9 cellular contexts compared by ENCODE assay signal in the genomic region with DNA sequence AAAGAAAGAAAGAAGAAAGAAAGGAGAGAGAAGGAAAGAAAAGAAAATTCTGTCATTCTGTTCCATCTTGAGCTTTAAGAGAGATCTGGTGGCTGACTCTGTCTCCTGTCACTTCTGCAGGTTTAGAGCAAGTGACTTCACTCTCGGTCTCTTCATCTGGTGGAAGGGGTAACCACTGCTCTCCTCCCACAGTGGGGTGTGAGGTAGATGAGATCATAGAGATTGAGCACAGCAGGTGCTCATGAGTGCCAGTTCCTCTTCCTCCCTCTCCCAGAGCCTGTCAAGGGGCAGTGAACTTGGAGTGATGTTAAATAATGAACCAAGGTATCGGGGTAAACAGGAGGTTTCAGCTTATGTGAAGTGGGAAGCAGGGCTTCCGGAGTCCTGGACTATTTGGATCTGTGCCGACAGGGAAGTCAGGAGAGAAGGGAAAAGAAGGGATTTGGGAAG. TPM values are rescaled to one million over a fixed set of nuclear protein-coding genes. Genes with fewer than 3 reads are reported as not detected.
A peak's percentile ranks its signal among the peaks of the same experiment; 100 is the strongest.
DNase-seq lines count a peak whose midpoint lies in the region; ATAC-seq, FAIRE-seq and TF ChIP-seq lines count a peak whose summit lies in the region.
"Had no signal": no experiment of that assay in that cellular context is flagged by ENCODE, and none has a peak within 500 bp of the region (broad histone marks: within the 10 kb centered on the region; RNA-seq: fewer than 3 reads in every experiment).

No MANE protein-coding gene starts in this region.

- ATAC-seq in A549 (no peak), GM19372 (IDR thresholded peaks at IDR 0.05; ENCODE audit: low read depth, unreplicated experiment) (peak; percentile 84), HG03520 (IDR thresholded peaks at IDR 0.05; ENCODE audit: unreplicated experiment) (peak; percentile 85)

- TF ChIP-seq RAD21 in A549 (conservative IDR thresholded peaks at IDR 0.05 in 1 of 2, IDR thresholded peaks at IDR 0.05 in 1 of 2): no peak

- no peak for TF ChIP-seq CTCF in A549 (IDR thresholded peaks at IDR 0.05)

- H3K4me1 ChIP-seq in A549: peaks cover 18% of the 10 kb centered on the region

- FAIRE-seq in A549 (lab: Jason Lieb, UNC) (no peak), urothelium cell line (lab: Jason Lieb, UNC) (no peak)

- H3K27ac ChIP-seq in A549: peak overlapping the region in 1 of 2 experiments; percentile 32; a peak in 2 of 6 replicates

- H3K9me3 ChIP-seq in A549: no peaks in the 10 kb centered on the region

- DNase-seq in A549 (ENCODE audit: low read depth in 1 of 2, low spot score in 1 of 2) (no peak), SIG-M5 (lab: John Stamatoyannopoulos, UW) (peak; percentile 36), inferior parietal cortex (ENCODE audit: extremely low spot score) (no peak), urothelium cell line (ENCODE audit: low spot score) (no peak)
- DNase-seq in activated naive CD8-positive, alpha-beta T cell treated with anti-CD3 and anti-CD28 coated beads, Interleukin-2, amount 50 U/mL, for 16 hours (ENCODE audit: low read depth, low spot score): peak; percentile 18
- DNase-seq in stimulated activated CD8-positive, alpha-beta memory T cell treated with anti-CD3 and anti-CD28 coated beads, Interleukin-12 subunit alpha, Interleukin-12 subunit beta, amount 100 ng/mL, for 4 hours (ENCODE audit: low read depth): peak; percentile 28

- H3K4me2 ChIP-seq in A549: 0 out of 3 replicates have a peak overlapping the region, but pooled peaks have one; percentile 17

- 43% methylated on average over 4 of the region's 4 CpGs for WGBS in A549 (ENCODE audit: missing lambda C conversion rate)

- POLR2A ChIA-PET in A549 (lab: Yijun Ruan, JAX): no interaction called here

- TF ChIP-seq POLR2A in A549 (IDR thresholded peaks at IDR 0.05; ENCODE audit: low read length): no peak

- no peak for TF ChIP-seq EP300 in A549 (IDR thresholded peaks at IDR 0.05)

- no peak overlapping the region for H3K4me3 ChIP-seq in A549

- CTCF ChIA-PET in A549 (lab: Yijun Ruan, JAX): interaction anchor here (0.8 to 15.7 kb wide), 9 partner anchors 10 to 117 kb away, joined by 3 to 185 read pairs (median 6); no protein-coding TSS in a partner anchor

TF ChIP-seq in A549, 52 proteins besides CTCF, POLR2A, EP300 and RAD21:
- no peak for TF ChIP-seq JUN (IDR thresholded peaks at IDR 0.05)
- TF ChIP-seq MAZ (IDR thresholded peaks at IDR 0.05; ENCODE audit: borderline replicate concordance, low read depth, low read length): no peak
- no peak for TF ChIP-seq MYC (IDR thresholded peaks at IDR 0.05; ENCODE audit: borderline replicate concordance, low read length)
- TF ChIP-seq, protein P1, sequence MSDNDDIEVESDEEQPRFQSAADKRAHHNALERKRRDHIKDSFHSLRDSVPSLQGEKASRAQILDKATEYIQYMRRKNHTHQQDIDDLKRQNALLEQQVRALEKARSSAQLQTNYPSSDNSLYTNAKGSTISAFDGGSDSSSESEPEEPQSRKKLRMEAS (IDR thresholded peaks at IDR 0.05): no peak

RNA-seq across cellular contexts. Expression of a gene that starts 47.7 kb away (rescaled TPM):
- polyA plus RNA-seq in A549 (2011; rRNA removed): 0.98 and 1.4 TPM in 2 replicates
- polyA plus RNA-seq in A549 (2012; cell fraction: cytosol; rRNA removed): 0.58 and 0.63 TPM in 2 replicates
- polyA plus RNA-seq in A549 (2012; cell fraction: nucleus; rRNA removed): 1.3 and 1.5 TPM in 2 replicates
- 1.2 to 2.4 TPM (median 1.7 TPM) in 3 replicates for polyA plus RNA-seq in A549 (2017; fragmentation: RNase III; extraction: RNeasy Plus Mini Kit Qiagen cat#74134 plus additional on column Dnase treatment)
- polyA minus RNA-seq in A549 (2011; rRNA and poly(A)+ RNA removed): 0.83 and 1.4 TPM in 2 replicates
- polyA plus RNA-seq: BJ had no signal

Comparison
In these comparisons a context has a peak if more than half of its experiments do, and no peak if none do; other contexts are left out.
1. ATAC-seq: peak in GM19372 (single experiment) and HG03520 (single experiment); none in A549 (0 of 2).
2. DNase-seq: peak in SIG-M5 (single experiment), activated naive CD8-positive, alpha-beta T cell treated with anti-CD3 and anti-CD28 coated beads, Interleukin-2, amount 50 U/mL, for 16 hours (single experiment) and stimulated activated CD8-positive, alpha-beta memory T cell treated with anti-CD3 and anti-CD28 coated beads, Interleukin-12 subunit alpha, Interleukin-12 subunit beta, amount 100 ng/mL, for 4 hours (single experiment); none in A549 (0 of 2), inferior parietal cortex (single experiment) and urothelium cell line (single experiment).